ENCODE assay signal across 33 cellular contexts in the genomic region with DNA sequence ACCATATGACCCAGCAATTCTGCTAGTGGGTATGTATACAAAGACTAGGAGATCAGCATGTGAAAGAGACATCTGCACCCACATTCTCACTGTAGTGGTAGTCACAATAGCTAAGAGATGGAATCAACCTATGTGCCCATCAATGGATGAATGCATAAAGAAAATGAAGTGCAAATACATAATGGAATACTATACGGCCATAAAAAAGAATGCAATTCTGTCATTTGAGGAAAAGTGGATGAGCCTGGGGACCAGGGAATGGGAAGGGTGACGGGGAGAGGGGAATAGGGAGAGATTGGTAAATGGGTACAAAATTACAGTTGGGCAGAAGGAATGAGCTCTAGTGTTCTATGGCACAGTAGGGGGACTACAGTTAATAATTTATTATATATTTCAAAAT. TPM values are rescaled to one million over a fixed set of nuclear protein-coding genes. Genes with fewer than 3 reads are reported as not detected.
"Had no signal": no experiment of that assay in that cellular context is flagged by ENCODE, and none has a peak within 500 bp of the region (broad histone marks: within the 10 kb centered on the region; RNA-seq: fewer than 3 reads in every experiment).

No MANE protein-coding gene starts in this region.

- H3K4me1 ChIP-seq: adrenal gland, breast epithelium had no signal

- H3K27me3 ChIP-seq: adrenal gland, body of pancreas, brain microvascular endothelial cell, breast epithelium had no signal

- FAIRE-seq: astrocyte, TTC549 had no signal

- H3K9me3 ChIP-seq: adrenal gland, body of pancreas, breast epithelium had no signal

- H3K4me3 ChIP-seq: adrenal gland, body of pancreas, breast epithelium had no signal

- ATAC-seq: activated CD8-positive, alpha-beta T cell treated with anti-CD3 and anti-CD28 coated beads for 36 hours; activated naive CD4-positive, alpha-beta T cell treated with anti-CD3 and anti-CD28 coated beads, Interleukin-2, amount 50 U/mL, for 72 hours; activated T-cell treated with anti-CD3 and anti-CD28 coated beads, Interleukin-2, amount 50 U/mL, for 4 hours; activated T-cell treated with anti-CD3 and anti-CD28 coated beads, Interleukin-2, amount 50 U/mL, for 72 hours; activated T-helper 17 cell treated with anti-CD3 and anti-CD28 coated beads, Interleukin-2, amount 50 U/mL, for 72 hours; body of pancreas had no signal

- H3K27ac ChIP-seq: adrenal gland, body of pancreas, brain microvascular endothelial cell, breast epithelium, VCaP had no signal

- DNase-seq: activated B cell treated with CpG ODN at 0.5 μM for 24 hours; activated CD4-positive, alpha-beta memory T cell treated with anti-CD3 and anti-CD28 coated beads for 36 hours; activated CD4-positive, alpha-beta T cell treated with anti-CD3 and anti-CD28 coated beads for 4 hours; activated CD4-positive, alpha-beta T cell treated with anti-CD3 and anti-CD28 coated beads, Interleukin-2, amount 10 ng/mL, durations not matched to agents 24 days and 14 days; activated CD4-positive, alpha-beta T cell treated with anti-CD3 and anti-CD28 coated beads, Interleukin-2, amount 50 U/mL, for 1 hour; activated CD4-positive, alpha-beta T cell treated with anti-CD3 and anti-CD28 coated beads, Interleukin-2, amount 50 U/mL, for 4 hours; activated CD4-positive, CD25-positive, alpha-beta regulatory T cell treated with anti-CD3 and anti-CD28 coated beads, Interleukin-2, amount 50 U/mL, for 72 hours; activated CD8-positive, alpha-beta memory T cell treated with anti-CD3 and anti-CD28 coated beads, Interleukin-2, amount 50 U/mL, for 4 hours; activated CD8-positive, alpha-beta T cell treated with anti-CD3 and anti-CD28 coated beads for 36 hours; activated effector memory CD4-positive, alpha-beta T cell treated with anti-CD3 and anti-CD28 coated beads, Interleukin-2, amount 50 U/mL, for 16 hours; activated gamma-delta T cell treated with Interleukin-2 at 50 U/mL for 16 hours; activated naive CD4-positive, alpha-beta T cell; activated naive CD4-positive, alpha-beta T cell treated with anti-CD3 and anti-CD28 coated beads for 36 hours; activated naive CD4-positive, alpha-beta T cell treated with anti-CD3 and anti-CD28 coated beads, Interleukin-2, amount 50 U/mL, for 16 hours; activated naive CD8-positive, alpha-beta T cell treated with anti-CD3 and anti-CD28 coated beads for 36 hours; activated T-cell treated with anti-CD3 and anti-CD28 coated beads for 4 hours; activated T-cell treated with anti-CD3 and anti-CD28 coated beads, Interleukin-2, amount 50 U/mL, for 1 hour; activated T-cell treated with anti-CD3 and anti-CD28 coated beads, Interleukin-2, amount 50 U/mL, for 4 hours; activated T-cell treated with anti-CD3 and anti-CD28 coated beads, Interleukin-2, amount 50 U/mL, for 72 hours; adrenal gland; amniotic stem cell; aorta; body of pancreas; brain microvascular endothelial cell; central memory CD4-positive, alpha-beta T cell; T-helper 2 cell; T-helper 9 cell had no signal

- H3K36me3 ChIP-seq: adrenal gland, brain microvascular endothelial cell, breast epithelium had no signal

RNA-seq across cellular contexts. Expression of a gene that starts 26.7 kb away (rescaled TPM):
- total RNA-seq: astrocyte had no signal
